16 cellular contexts compared by ENCODE assay signal in genomic region chr7:27062946-27063345, GRCh38. TPM values are rescaled to one million over a fixed set of nuclear protein-coding genes. Genes with fewer than 3 reads are reported as not detected.
DNase-seq lines count a peak whose midpoint lies in the region; ATAC-seq, FAIRE-seq and TF ChIP-seq lines count a peak whose summit lies in the region.
"Had no signal": no experiment of that assay in that cellular context is flagged by ENCODE, and none has a peak within 500 bp of the region (broad histone marks: within the 10 kb centered on the region; RNA-seq: fewer than 3 reads in every experiment).

No MANE protein-coding gene starts in this region.

- WGBS in GM23248 (ENCODE audit: low coverage in 1 of 2, low lambda C conversion rate in 2 of 2, missing lambda C conversion rate in 2 of 2), 2 experiments, result 93 to 94% methylated on average over 4 of the region's 4 CpGs

- no peaks in the 10 kb centered on the region for H4K20me1 ChIP-seq in GM23248 (ENCODE audit: insufficient read depth)
- H4K20me1 ChIP-seq: BLaER1 had no signal

- H3K9ac ChIP-seq in GM23248, result no peak overlapping the region
- H3K9ac ChIP-seq: BLaER1 had no signal

- no peak for FAIRE-seq in GM12892 (lab: Jason Lieb, UNC)
- FAIRE-seq: A549, GM12878, K562 had no signal

- no peaks in the 10 kb centered on the region for H3K36me3 ChIP-seq in GM23248 (ENCODE audit: low read depth)
- H3K36me3 ChIP-seq: BLaER1 had no signal

- no peaks in the 10 kb centered on the region for H3K27me3 ChIP-seq in GM23248 (replicated peaks; ENCODE audit: insufficient read depth)
- H3K27me3 ChIP-seq: BLaER1 had no signal

- H3K9me3 ChIP-seq in GM23248 (ENCODE audit: low read depth), result no peaks in the 10 kb centered on the region
- H3K9me3 ChIP-seq: A549, BLaER1, Caco-2 had no signal

- no peak overlapping the region for H2AFZ ChIP-seq in GM23248

- TF ChIP-seq POLR2A in GM12892 (IDR thresholded peaks at IDR 0.05; ENCODE audit: low read depth, low read length), result no peak

- H3F3A ChIP-seq in GM23248 (ENCODE audit: insufficient read depth), result peaks cover 25% of the 10 kb centered on the region

- no peaks in the 10 kb centered on the region for H3K9me2 ChIP-seq in GM23248 (ENCODE audit: insufficient read depth)

- H3K4me2 ChIP-seq in GM23248 (ENCODE audit: unreplicated experiment), result no peak overlapping the region
- H3K4me2 ChIP-seq: A549 had no signal

- no peak overlapping the region for H3K27ac ChIP-seq in GM23248
- H3K27ac ChIP-seq: A549 had no signal

- TF ChIP-seq CTCF in fibroblast of mammary gland (conservative IDR thresholded peaks at IDR 0.05; ENCODE audit: control insufficient read depth, insufficient read depth, low read depth, low read length), result no peak

- ATAC-seq in GM21447 (IDR thresholded peaks at IDR 0.05; ENCODE audit: unreplicated experiment), result no peak
- ATAC-seq: A549, GM12878, HCT116, K562 had no signal

- H3K79me2 ChIP-seq in GM23248 (ENCODE audit: insufficient read depth), result no peaks in the 10 kb centered on the region

- in situ Hi-C loops in GM23248 (cut with MboI), result no loop called here

- no peak overlapping the region for H3K4me3 ChIP-seq in GM23248
- H3K4me3 ChIP-seq in fibroblast of mammary gland (ENCODE audit: control insufficient read depth, low read depth, low read length), result no peak overlapping the region
- H3K4me3 ChIP-seq: A549, BLaER1, GM12878, K562 had no signal

- peak; percentile 22 for DNase-seq in GM23248
- peak; percentile 6 for DNase-seq in amniotic epithelial cell (ENCODE audit: low read depth)
- DNase-seq in fibroblast of mammary gland (ENCODE audit: low read depth), result peak; percentile 20
- DNase-seq in GM12892 (ENCODE audit: insufficient read length), result no peak
- no peak for DNase-seq in AG20443 (ENCODE audit: low spot score)
- no peak for DNase-seq in 8988T
- DNase-seq: AML-193; Caco-2; CD8-positive, alpha-beta memory T cell; DND-41 had no signal

- peaks cover 23% of the 10 kb centered on the region for H3K4me1 ChIP-seq in GM23248 (ENCODE audit: insufficient read depth)
- H3K4me1 ChIP-seq: A549 had no signal

RNA-seq across cellular contexts. Expression of gene HOXA1, which starts 32.9 kb away (rescaled TPM):
- 0.89 and 0.97 TPM in 2 replicates for total RNA-seq in GM23248 (2014; rRNA removed; shearing (Covaris generic))
- polyA plus RNA-seq in GM23248 (2016; fragmentation: Nextera tagmentation; extraction: Ambion mirVana), result 1.6 and 1.8 TPM in 2 replicates
- polyA plus RNA-seq in GM12892 (2012; ENCODE audit: missing spikeins), result not detected

RNA-seq across cellular contexts. Expression of gene HOXA2, which starts 39.5 kb away (rescaled TPM):
- not detected in 2 replicates for total RNA-seq in GM23248 (2014; rRNA removed; shearing (Covaris generic))
- 0.09 TPM in 1 of 2 replicates, not detected in the other for polyA plus RNA-seq in GM23248 (2016; fragmentation: Nextera tagmentation; extraction: Ambion mirVana)
- polyA plus RNA-seq in GM12892 (2012; ENCODE audit: missing spikeins), result not detected
- total RNA-seq: CD8-positive, alpha-beta memory T cell; GM12878; K562 had no signal
- polyA plus RNA-seq: CD8-positive, alpha-beta memory T cell; GM12878 had no signal

Comparison
In these comparisons a context has a peak if more than half of its experiments do, and no peak if none do; other contexts are left out.
1. DNase-seq: peak in GM23248 (single experiment), amniotic epithelial cell (single experiment) and fibroblast of mammary gland (single experiment); none in GM12892 (single experiment), AG20443 (single experiment) and 8988T (single experiment).